ENCODE assay signal across 2 cellular contexts in the genomic region with DNA sequence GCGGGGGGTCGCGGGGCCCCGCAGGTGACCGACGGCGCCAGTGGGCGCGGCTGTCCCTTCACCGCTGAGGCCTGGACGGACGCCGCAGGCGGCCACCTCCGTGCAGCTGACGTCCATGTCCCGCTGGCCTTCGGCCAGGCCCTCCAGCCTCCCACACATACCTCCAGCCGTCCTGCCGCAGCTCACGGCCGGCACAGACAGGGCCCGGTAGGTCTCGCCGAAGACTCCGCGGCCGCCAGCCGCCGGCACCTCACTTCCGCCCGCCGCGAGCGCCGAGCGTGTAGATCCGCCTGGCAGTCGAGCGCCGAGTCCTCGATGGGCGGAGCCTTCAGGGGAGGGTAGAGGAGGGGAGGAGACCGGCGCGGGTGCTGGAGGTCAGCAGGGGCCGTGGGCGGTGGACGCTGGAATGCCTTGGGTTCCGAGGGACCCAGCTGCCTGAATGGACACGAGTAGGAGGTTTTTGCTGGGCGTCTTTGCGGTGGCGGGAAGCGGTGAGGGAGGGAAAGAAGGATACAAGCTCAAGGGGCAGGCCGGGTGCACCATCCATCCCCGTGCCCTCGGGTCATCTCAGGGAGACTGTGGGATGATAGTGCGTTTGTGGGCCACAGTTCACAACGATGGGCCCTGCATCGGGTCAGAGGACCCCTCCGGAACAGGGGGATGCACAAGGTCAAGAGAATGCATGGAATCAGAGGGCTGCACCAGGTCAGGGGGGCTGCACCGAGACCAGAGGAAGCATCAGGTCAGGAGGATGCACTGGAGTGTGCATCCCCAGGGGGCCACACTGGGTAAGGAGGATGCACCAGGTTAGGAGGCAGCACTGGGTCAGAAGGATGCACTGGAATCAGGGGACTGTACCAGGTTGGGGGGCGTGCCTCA.
TF ChIP-seq lines count a peak whose summit lies in the region.

A gene with protein sequence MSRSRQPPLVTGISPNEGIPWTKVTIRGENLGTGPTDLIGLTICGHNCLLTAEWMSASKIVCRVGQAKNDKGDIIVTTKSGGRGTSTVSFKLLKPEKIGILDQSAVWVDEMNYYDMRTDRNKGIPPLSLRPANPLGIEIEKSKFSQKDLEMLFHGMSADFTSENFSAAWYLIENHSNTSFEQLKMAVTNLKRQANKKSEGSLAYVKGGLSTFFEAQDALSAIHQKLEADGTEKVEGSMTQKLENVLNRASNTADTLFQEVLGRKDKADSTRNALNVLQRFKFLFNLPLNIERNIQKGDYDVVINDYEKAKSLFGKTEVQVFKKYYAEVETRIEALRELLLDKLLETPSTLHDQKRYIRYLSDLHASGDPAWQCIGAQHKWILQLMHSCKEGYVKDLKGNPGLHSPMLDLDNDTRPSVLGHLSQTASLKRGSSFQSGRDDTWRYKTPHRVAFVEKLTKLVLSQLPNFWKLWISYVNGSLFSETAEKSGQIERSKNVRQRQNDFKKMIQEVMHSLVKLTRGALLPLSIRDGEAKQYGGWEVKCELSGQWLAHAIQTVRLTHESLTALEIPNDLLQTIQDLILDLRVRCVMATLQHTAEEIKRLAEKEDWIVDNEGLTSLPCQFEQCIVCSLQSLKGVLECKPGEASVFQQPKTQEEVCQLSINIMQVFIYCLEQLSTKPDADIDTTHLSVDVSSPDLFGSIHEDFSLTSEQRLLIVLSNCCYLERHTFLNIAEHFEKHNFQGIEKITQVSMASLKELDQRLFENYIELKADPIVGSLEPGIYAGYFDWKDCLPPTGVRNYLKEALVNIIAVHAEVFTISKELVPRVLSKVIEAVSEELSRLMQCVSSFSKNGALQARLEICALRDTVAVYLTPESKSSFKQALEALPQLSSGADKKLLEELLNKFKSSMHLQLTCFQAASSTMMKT (minus strand): TSS at position 282 of the 879 bp plus-strand sequence. CDS start 55,321 bp downstream, outside the sequence.

TF ChIP-seq in A549, 52 proteins besides CTCF, POLR2A, EP300 and RAD21 (continued from another document and continues in another):
- TF ChIP-seq, protein P1, sequence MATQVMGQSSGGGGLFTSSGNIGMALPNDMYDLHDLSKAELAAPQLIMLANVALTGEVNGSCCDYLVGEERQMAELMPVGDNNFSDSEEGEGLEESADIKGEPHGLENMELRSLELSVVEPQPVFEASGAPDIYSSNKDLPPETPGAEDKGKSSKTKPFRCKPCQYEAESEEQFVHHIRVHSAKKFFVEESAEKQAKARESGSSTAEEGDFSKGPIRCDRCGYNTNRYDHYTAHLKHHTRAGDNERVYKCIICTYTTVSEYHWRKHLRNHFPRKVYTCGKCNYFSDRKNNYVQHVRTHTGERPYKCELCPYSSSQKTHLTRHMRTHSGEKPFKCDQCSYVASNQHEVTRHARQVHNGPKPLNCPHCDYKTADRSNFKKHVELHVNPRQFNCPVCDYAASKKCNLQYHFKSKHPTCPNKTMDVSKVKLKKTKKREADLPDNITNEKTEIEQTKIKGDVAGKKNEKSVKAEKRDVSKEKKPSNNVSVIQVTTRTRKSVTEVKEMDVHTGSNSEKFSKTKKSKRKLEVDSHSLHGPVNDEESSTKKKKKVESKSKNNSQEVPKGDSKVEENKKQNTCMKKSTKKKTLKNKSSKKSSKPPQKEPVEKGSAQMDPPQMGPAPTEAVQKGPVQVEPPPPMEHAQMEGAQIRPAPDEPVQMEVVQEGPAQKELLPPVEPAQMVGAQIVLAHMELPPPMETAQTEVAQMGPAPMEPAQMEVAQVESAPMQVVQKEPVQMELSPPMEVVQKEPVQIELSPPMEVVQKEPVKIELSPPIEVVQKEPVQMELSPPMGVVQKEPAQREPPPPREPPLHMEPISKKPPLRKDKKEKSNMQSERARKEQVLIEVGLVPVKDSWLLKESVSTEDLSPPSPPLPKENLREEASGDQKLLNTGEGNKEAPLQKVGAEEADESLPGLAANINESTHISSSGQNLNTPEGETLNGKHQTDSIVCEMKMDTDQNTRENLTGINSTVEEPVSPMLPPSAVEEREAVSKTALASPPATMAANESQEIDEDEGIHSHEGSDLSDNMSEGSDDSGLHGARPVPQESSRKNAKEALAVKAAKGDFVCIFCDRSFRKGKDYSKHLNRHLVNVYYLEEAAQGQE (IDR thresholded peaks at IDR 0.05) = no peak
- TF ChIP-seq ESRRA (IDR thresholded peaks at IDR 0.05; ENCODE audit: borderline replicate concordance, low read length) = no peak
- TF ChIP-seq RARB (CRISPR knock-in tag; IDR thresholded peaks at IDR 0.05) = no peak
- TF ChIP-seq PHF8 (IDR thresholded peaks at IDR 0.05; ENCODE audit: borderline replicate concordance, low read depth) = peak; percentile 70
- TF ChIP-seq, protein P2, sequence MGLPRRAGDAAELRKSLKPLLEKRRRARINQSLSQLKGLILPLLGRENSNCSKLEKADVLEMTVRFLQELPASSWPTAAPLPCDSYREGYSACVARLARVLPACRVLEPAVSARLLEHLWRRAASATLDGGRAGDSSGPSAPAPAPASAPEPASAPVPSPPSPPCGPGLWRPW (IDR thresholded peaks at IDR 0.05) = no peak
- TF ChIP-seq MYC (IDR thresholded peaks at IDR 0.05; ENCODE audit: borderline replicate concordance, low read length) = no peak
- no peak for TF ChIP-seq ZFP36 (IDR thresholded peaks at IDR 0.05; ENCODE audit: borderline replicate concordance, partially characterized antibody)
- no peak for TF ChIP-seq ZC3H11A (IDR thresholded peaks at IDR 0.05)
- TF ChIP-seq MAZ (IDR thresholded peaks at IDR 0.05; ENCODE audit: borderline replicate concordance, low read depth, low read length) = peak; percentile 87
- TF ChIP-seq KDM5A (IDR thresholded peaks at IDR 0.05) = 0 out of 2 replicates have a peak, but pooled peaks have one; percentile 16
- TF ChIP-seq, protein P3, sequence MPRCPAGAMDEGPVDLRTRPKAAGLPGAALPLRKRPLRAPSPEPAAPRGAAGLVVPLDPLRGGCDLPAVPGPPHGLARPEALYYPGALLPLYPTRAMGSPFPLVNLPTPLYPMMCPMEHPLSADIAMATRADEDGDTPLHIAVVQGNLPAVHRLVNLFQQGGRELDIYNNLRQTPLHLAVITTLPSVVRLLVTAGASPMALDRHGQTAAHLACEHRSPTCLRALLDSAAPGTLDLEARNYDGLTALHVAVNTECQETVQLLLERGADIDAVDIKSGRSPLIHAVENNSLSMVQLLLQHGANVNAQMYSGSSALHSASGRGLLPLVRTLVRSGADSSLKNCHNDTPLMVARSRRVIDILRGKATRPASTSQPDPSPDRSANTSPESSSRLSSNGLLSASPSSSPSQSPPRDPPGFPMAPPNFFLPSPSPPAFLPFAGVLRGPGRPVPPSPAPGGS (IDR thresholded peaks at IDR 0.05) = 0 out of 3 replicates have a peak, but pooled peaks have one; percentile 29
- no peak for TF ChIP-seq HOXB13 (CRISPR knock-in tag; IDR thresholded peaks at IDR 0.05; ENCODE audit: low read depth)
- no peak for TF ChIP-seq FOSB (CRISPR knock-in tag; IDR thresholded peaks at IDR 0.05)
- peak; percentile 75 for TF ChIP-seq MAX (IDR thresholded peaks at IDR 0.05)
- no peak for TF ChIP-seq HDAC2 (IDR thresholded peaks at IDR 0.05)
- TF ChIP-seq JUN (IDR thresholded peaks at IDR 0.05) = peak in 1 of 2 experiments; percentile 60; a peak in 1 of 5 replicates
- TF ChIP-seq FOSL2 (IDR thresholded peaks at IDR 0.05) = no peak
- TF ChIP-seq FOSL2 (CRISPR knock-in tag; IDR thresholded peaks at IDR 0.05) = no peak
- TF ChIP-seq ATOH8 (CRISPR knock-in tag; IDR thresholded peaks at IDR 0.05; ENCODE audit: low read depth) = no peak
- no peak for TF ChIP-seq HOXB5 (CRISPR knock-in tag; IDR thresholded peaks at IDR 0.05)
- TF ChIP-seq USF2 (IDR thresholded peaks at IDR 0.05) = no peak

TF ChIP-seq in WTC11, 78 proteins besides CTCF, POLR2A, EP300 and RAD21 (continued from another document and continues in another):
- TF ChIP-seq, protein P4, sequence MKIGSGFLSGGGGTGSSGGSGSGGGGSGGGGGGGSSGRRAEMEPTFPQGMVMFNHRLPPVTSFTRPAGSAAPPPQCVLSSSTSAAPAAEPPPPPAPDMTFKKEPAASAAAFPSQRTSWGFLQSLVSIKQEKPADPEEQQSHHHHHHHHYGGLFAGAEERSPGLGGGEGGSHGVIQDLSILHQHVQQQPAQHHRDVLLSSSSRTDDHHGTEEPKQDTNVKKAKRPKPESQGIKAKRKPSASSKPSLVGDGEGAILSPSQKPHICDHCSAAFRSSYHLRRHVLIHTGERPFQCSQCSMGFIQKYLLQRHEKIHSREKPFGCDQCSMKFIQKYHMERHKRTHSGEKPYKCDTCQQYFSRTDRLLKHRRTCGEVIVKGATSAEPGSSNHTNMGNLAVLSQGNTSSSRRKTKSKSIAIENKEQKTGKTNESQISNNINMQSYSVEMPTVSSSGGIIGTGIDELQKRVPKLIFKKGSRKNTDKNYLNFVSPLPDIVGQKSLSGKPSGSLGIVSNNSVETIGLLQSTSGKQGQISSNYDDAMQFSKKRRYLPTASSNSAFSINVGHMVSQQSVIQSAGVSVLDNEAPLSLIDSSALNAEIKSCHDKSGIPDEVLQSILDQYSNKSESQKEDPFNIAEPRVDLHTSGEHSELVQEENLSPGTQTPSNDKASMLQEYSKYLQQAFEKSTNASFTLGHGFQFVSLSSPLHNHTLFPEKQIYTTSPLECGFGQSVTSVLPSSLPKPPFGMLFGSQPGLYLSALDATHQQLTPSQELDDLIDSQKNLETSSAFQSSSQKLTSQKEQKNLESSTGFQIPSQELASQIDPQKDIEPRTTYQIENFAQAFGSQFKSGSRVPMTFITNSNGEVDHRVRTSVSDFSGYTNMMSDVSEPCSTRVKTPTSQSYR (CRISPR knock-in tag; IDR thresholded peaks at IDR 0.05) = 0 out of 2 replicates have a peak, but pooled peaks have one; percentile 30
- TF ChIP-seq ZNF121 (CRISPR knock-in tag; IDR thresholded peaks at IDR 0.05) (0 out of 2 replicates have a peak, but pooled peaks have one; percentile 29), JAZF1 (CRISPR knock-in tag; IDR thresholded peaks at IDR 0.05) (no peak), FOXJ3 (CRISPR knock-in tag; IDR thresholded peaks at IDR 0.05; ENCODE audit: borderline replicate concordance) (no peak), IRF2 (CRISPR knock-in tag; IDR thresholded peaks at IDR 0.05; ENCODE audit: borderline replicate concordance, low read depth) (no peak), MAX (CRISPR knock-in tag; IDR thresholded peaks at IDR 0.05) (peak; percentile 80), TEAD4 (CRISPR knock-in tag; IDR thresholded peaks at IDR 0.05) (no peak), AFF4 (CRISPR knock-in tag; IDR thresholded peaks at IDR 0.05; ENCODE audit: borderline replicate concordance) (no peak), ZNF416 (CRISPR knock-in tag; IDR thresholded peaks at IDR 0.05) (no peak), FOXP4 (CRISPR knock-in tag; IDR thresholded peaks at IDR 0.05) (peak; percentile 95), SOX15 (CRISPR knock-in tag; IDR thresholded peaks at IDR 0.05) (no peak), KAT7 (CRISPR knock-in tag; IDR thresholded peaks at IDR 0.05; ENCODE audit: borderline replicate concordance) (peak; percentile 59; the same call in 1 of the 2 replicates), ZNF396 (CRISPR knock-in tag; IDR thresholded peaks at IDR 0.05; ENCODE audit: borderline replicate concordance) (no peak), SMAD3 (CRISPR knock-in tag; IDR thresholded peaks at IDR 0.05; ENCODE audit: borderline replicate concordance) (peak; percentile 57; the same call in 1 of the 2 replicates)
- TF ChIP-seq, protein P5, sequence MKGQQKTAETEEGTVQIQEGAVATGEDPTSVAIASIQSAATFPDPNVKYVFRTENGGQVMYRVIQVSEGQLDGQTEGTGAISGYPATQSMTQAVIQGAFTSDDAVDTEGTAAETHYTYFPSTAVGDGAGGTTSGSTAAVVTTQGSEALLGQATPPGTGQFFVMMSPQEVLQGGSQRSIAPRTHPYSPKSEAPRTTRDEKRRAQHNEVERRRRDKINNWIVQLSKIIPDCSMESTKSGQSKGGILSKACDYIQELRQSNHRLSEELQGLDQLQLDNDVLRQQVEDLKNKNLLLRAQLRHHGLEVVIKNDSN (CRISPR knock-in tag; IDR thresholded peaks at IDR 0.05) = peak; percentile 49; the same call in 1 of the 2 replicates
- TF ChIP-seq, protein P6, sequence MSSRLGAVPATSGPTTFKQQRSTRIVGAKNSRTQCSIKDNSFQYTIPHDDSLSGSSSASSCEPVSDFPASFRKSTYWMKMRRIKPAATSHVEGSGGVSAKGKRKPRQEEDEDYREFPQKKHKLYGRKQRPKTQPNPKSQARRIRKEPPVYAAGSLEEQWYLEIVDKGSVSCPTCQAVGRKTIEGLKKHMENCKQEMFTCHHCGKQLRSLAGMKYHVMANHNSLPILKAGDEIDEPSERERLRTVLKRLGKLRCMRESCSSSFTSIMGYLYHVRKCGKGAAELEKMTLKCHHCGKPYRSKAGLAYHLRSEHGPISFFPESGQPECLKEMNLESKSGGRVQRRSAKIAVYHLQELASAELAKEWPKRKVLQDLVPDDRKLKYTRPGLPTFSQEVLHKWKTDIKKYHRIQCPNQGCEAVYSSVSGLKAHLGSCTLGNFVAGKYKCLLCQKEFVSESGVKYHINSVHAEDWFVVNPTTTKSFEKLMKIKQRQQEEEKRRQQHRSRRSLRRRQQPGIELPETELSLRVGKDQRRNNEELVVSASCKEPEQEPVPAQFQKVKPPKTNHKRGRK (CRISPR knock-in tag; IDR thresholded peaks at IDR 0.05; ENCODE audit: borderline replicate concordance) = no peak
